1 cellular context compared by ENCODE assay signal in genomic region chr11:101914737-101915426, GRCh38.
TF ChIP-seq lines count a peak whose summit lies in the region.

TSS of gene CEP126 (plus strand) at chr11:101915010. CDS start at chr11:101915285, 275 bp downstream.

TF ChIP-seq in HepG2, 621 proteins besides CTCF, POLR2A, EP300 and RAD21 (continued from another document and continues in another):
- no peak for TF ChIP-seq ZNF740 (CRISPR knock-in tag; IDR thresholded peaks at IDR 0.05)
- no peak for TF ChIP-seq TOPORS (CRISPR knock-in tag; IDR thresholded peaks at IDR 0.05)
- TF ChIP-seq CERS6 (CRISPR knock-in tag; IDR thresholded peaks at IDR 0.05) = no peak
- no peak for TF ChIP-seq PLRG1 (conservative IDR thresholded peaks at IDR 0.05)
- TF ChIP-seq IKZF4 (CRISPR knock-in tag; IDR thresholded peaks at IDR 0.05; ENCODE audit: borderline replicate concordance, low read depth, not compliant biosample characterization) = no peak
- no peak for TF ChIP-seq ESRRA (CRISPR knock-in tag; IDR thresholded peaks at IDR 0.05; ENCODE audit: low read depth)
- no peak for TF ChIP-seq KLF15 (CRISPR knock-in tag; IDR thresholded peaks at IDR 0.05; ENCODE audit: borderline replicate concordance)
- no peak for TF ChIP-seq ELF4 (CRISPR knock-in tag; IDR thresholded peaks at IDR 0.05; ENCODE audit: borderline replicate concordance)
- TF ChIP-seq ATAD3A (CRISPR knock-in tag; IDR thresholded peaks at IDR 0.05) = no peak
- peak; percentile 54; the same call in 1 of the 2 replicates for TF ChIP-seq FOXP4 (CRISPR knock-in tag; IDR thresholded peaks at IDR 0.05)
- TF ChIP-seq RFXAP (CRISPR knock-in tag; IDR thresholded peaks at IDR 0.05; ENCODE audit: borderline replicate concordance) = no peak
- peak; percentile 88 for TF ChIP-seq KMT2A (CRISPR knock-in tag; IDR thresholded peaks at IDR 0.05)
- no peak for TF ChIP-seq ZNF782 (CRISPR knock-in tag; IDR thresholded peaks at IDR 0.05; ENCODE audit: borderline replicate concordance)
- no peak; the same call in 1 of the 2 replicates for TF ChIP-seq ZNF761 (CRISPR knock-in tag; conservative IDR thresholded peaks at IDR 0.05)
- no peak for TF ChIP-seq ZFYVE20 (CRISPR knock-in tag; IDR thresholded peaks at IDR 0.05; ENCODE audit: borderline replicate concordance, low read depth)
- TF ChIP-seq ZNF530 (CRISPR knock-in tag; IDR thresholded peaks at IDR 0.05; ENCODE audit: low read depth) = no peak
- no peak for TF ChIP-seq ZNF569 (CRISPR knock-in tag; IDR thresholded peaks at IDR 0.05; ENCODE audit: borderline replicate concordance)
- peak; percentile 90; the same call in 1 of the 2 replicates for TF ChIP-seq KDM3A (CRISPR knock-in tag; IDR thresholded peaks at IDR 0.05; ENCODE audit: low read depth)
- TF ChIP-seq TRIM24 (CRISPR knock-in tag; IDR thresholded peaks at IDR 0.05) = no peak
- no peak for TF ChIP-seq PCBP2 (optimal IDR thresholded peaks at IDR 0.05; ENCODE audit: low read depth, low read length, poor library complexity, severe bottlenecking)
- TF ChIP-seq GFI1 (CRISPR knock-in tag; IDR thresholded peaks at IDR 0.05; ENCODE audit: borderline replicate concordance) = peak; percentile 76
- TF ChIP-seq JUN (CRISPR knock-in tag; IDR thresholded peaks at IDR 0.05) = no peak
- no peak for TF ChIP-seq DPF2 (CRISPR knock-in tag; IDR thresholded peaks at IDR 0.05; ENCODE audit: borderline replicate concordance, low read depth)
- no peak for TF ChIP-seq ATF1 (CRISPR knock-in tag; IDR thresholded peaks at IDR 0.05)
- TF ChIP-seq ZNF784 (CRISPR knock-in tag; IDR thresholded peaks at IDR 0.05; ENCODE audit: borderline replicate concordance) = peak; percentile 47; the same call in 1 of the 2 replicates
- 0 out of 2 replicates have a peak, but pooled peaks have one; percentile 39 for TF ChIP-seq KDM4B (CRISPR knock-in tag; IDR thresholded peaks at IDR 0.05)
- peak; percentile 58 for TF ChIP-seq NCOA2 (CRISPR knock-in tag; IDR thresholded peaks at IDR 0.05)
- no peak for TF ChIP-seq ZFAT (CRISPR knock-in tag; conservative IDR thresholded peaks at IDR 0.05)
- peak; percentile 83; the same call in 1 of the 2 replicates for TF ChIP-seq ZNF33B (CRISPR knock-in tag; IDR thresholded peaks at IDR 0.05)
- peak; percentile 88 for TF ChIP-seq NFYB (CRISPR knock-in tag; IDR thresholded peaks at IDR 0.05)
- TF ChIP-seq ZNF550 (CRISPR knock-in tag; IDR thresholded peaks at IDR 0.05; ENCODE audit: borderline replicate concordance) = no peak
- no peak for TF ChIP-seq TCF7 (IDR thresholded peaks at IDR 0.05; ENCODE audit: low read depth)
- TF ChIP-seq TGIF2 (CRISPR knock-in tag; IDR thresholded peaks at IDR 0.05) = peak; percentile 70; the same call in 1 of the 2 replicates
- TF ChIP-seq NR0B2 (CRISPR knock-in tag; IDR thresholded peaks at IDR 0.05) = no peak
- peak; percentile 32; the same call in 1 of the 2 replicates for TF ChIP-seq MYNN (CRISPR knock-in tag; IDR thresholded peaks at IDR 0.05; ENCODE audit: low read depth)
- no peak for TF ChIP-seq PAF1 (CRISPR knock-in tag; IDR thresholded peaks at IDR 0.05)
- no peak for TF ChIP-seq CBX2 (IDR thresholded peaks at IDR 0.05; ENCODE audit: low read depth, low read length)
- no peak for TF ChIP-seq CBX2 (CRISPR knock-in tag; IDR thresholded peaks at IDR 0.05; ENCODE audit: low read depth)
- no peak for TF ChIP-seq ZNF180 (CRISPR knock-in tag; IDR thresholded peaks at IDR 0.05; ENCODE audit: borderline replicate concordance, low read depth)
- no peak; the same call in 1 of the 2 replicates for TF ChIP-seq HOXD1 (CRISPR knock-in tag; IDR thresholded peaks at IDR 0.05)
- no peak for TF ChIP-seq ZNF44 (CRISPR knock-in tag; IDR thresholded peaks at IDR 0.05)
- TF ChIP-seq ZNF556 (CRISPR knock-in tag; IDR thresholded peaks at IDR 0.05; ENCODE audit: borderline replicate concordance) = peak; percentile 80; the same call in 1 of the 2 replicates
- TF ChIP-seq ZBTB34 (CRISPR knock-in tag; IDR thresholded peaks at IDR 0.05) = no peak
- TF ChIP-seq ZNF839 (CRISPR knock-in tag; IDR thresholded peaks at IDR 0.05; ENCODE audit: borderline replicate concordance) = peak; percentile 76; the same call in 1 of the 2 replicates
- TF ChIP-seq ZNF691 (CRISPR knock-in tag; IDR thresholded peaks at IDR 0.05; ENCODE audit: borderline replicate concordance, low read depth) = peak; percentile 78; the same call in 1 of the 2 replicates
- TF ChIP-seq ZNF607 (CRISPR knock-in tag; IDR thresholded peaks at IDR 0.05; ENCODE audit: borderline replicate concordance) = peak; percentile 57; the same call in 1 of the 2 replicates
- peak; percentile 89; the same call in 1 of the 2 replicates for TF ChIP-seq ZNF275 (CRISPR knock-in tag; IDR thresholded peaks at IDR 0.05; ENCODE audit: borderline replicate concordance)
- TF ChIP-seq ZNF124 (CRISPR knock-in tag; IDR thresholded peaks at IDR 0.05) = peak; percentile 47; the same call in 1 of the 2 replicates
- no peak for TF ChIP-seq TBL1XR1 (IDR thresholded peaks at IDR 0.05; ENCODE audit: borderline replicate concordance, low read length, partially characterized antibody)
- no peak for TF ChIP-seq PRMT3 (CRISPR knock-in tag; IDR thresholded peaks at IDR 0.05; ENCODE audit: borderline replicate concordance, low read depth)
- TF ChIP-seq ARID5B (CRISPR knock-in tag; IDR thresholded peaks at IDR 0.05) = no peak; the same call in 1 of the 2 replicates
- TF ChIP-seq ZBTB42 (CRISPR knock-in tag; IDR thresholded peaks at IDR 0.05) = peak; percentile 30; the same call in 1 of the 2 replicates
- TF ChIP-seq RNF2 (conservative IDR thresholded peaks at IDR 0.05; ENCODE audit: low read depth) = peak; percentile 76; the same call in 1 of the 2 replicates
- peak; percentile 7; the same call in 1 of the 2 replicates for TF ChIP-seq RARA (CRISPR knock-in tag; IDR thresholded peaks at IDR 0.05)
- TF ChIP-seq ZNF768 (CRISPR knock-in tag; IDR thresholded peaks at IDR 0.05) = peak; percentile 70; the same call in 1 of the 2 replicates
- TF ChIP-seq NONO (IDR thresholded peaks at IDR 0.05) = no peak
- TF ChIP-seq NONO (CRISPR knock-in tag; conservative IDR thresholded peaks at IDR 0.05) = peak; percentile 94
- peak; percentile 84; the same call in 1 of the 2 replicates for TF ChIP-seq MEIS1 (CRISPR knock-in tag; IDR thresholded peaks at IDR 0.05; ENCODE audit: borderline replicate concordance)
- no peak for TF ChIP-seq ZBTB43 (CRISPR knock-in tag; conservative IDR thresholded peaks at IDR 0.05)
- no peak for TF ChIP-seq SRF (IDR thresholded peaks at IDR 0.05; ENCODE audit: low read depth, low read length)
- TF ChIP-seq CAMTA2 (CRISPR knock-in tag; IDR thresholded peaks at IDR 0.05; ENCODE audit: borderline replicate concordance) = no peak
